1 cellular context compared by ENCODE assay signal in the genomic region with DNA sequence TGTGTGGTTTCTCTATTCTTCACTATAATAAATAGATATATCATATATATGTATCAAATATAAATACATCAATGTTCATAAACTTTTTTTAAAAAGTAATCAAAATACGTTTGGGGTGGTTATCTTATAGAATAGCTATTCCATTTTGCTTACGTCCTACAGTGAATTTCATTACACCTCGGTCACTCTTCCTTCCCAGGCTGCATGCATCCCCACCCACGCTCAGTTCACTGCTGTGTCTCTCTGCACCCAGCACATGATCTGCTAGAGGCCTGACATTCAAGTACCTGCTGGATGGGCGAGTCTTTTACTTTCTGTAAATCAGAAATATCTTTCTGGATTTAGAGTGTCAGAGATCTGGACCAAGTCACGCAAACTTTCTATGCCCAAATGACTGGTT.
TF ChIP-seq lines count a peak whose summit lies in the region.

No MANE protein-coding gene starts in this region.

TF ChIP-seq in WTC11, 78 proteins besides CTCF, POLR2A, EP300 and RAD21 (continued from another document):
- TF ChIP-seq, protein P1, sequence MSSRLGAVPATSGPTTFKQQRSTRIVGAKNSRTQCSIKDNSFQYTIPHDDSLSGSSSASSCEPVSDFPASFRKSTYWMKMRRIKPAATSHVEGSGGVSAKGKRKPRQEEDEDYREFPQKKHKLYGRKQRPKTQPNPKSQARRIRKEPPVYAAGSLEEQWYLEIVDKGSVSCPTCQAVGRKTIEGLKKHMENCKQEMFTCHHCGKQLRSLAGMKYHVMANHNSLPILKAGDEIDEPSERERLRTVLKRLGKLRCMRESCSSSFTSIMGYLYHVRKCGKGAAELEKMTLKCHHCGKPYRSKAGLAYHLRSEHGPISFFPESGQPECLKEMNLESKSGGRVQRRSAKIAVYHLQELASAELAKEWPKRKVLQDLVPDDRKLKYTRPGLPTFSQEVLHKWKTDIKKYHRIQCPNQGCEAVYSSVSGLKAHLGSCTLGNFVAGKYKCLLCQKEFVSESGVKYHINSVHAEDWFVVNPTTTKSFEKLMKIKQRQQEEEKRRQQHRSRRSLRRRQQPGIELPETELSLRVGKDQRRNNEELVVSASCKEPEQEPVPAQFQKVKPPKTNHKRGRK (CRISPR knock-in tag; IDR thresholded peaks at IDR 0.05; ENCODE audit: borderline replicate concordance) = no peak
- TF ChIP-seq, protein P2, sequence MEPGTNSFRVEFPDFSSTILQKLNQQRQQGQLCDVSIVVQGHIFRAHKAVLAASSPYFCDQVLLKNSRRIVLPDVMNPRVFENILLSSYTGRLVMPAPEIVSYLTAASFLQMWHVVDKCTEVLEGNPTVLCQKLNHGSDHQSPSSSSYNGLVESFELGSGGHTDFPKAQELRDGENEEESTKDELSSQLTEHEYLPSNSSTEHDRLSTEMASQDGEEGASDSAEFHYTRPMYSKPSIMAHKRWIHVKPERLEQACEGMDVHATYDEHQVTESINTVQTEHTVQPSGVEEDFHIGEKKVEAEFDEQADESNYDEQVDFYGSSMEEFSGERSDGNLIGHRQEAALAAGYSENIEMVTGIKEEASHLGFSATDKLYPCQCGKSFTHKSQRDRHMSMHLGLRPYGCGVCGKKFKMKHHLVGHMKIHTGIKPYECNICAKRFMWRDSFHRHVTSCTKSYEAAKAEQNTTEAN (CRISPR knock-in tag; IDR thresholded peaks at IDR 0.05) = no peak
- TF ChIP-seq ZNF396 (CRISPR knock-in tag; IDR thresholded peaks at IDR 0.05; ENCODE audit: borderline replicate concordance) = no peak
- TF ChIP-seq SMAD3 (CRISPR knock-in tag; IDR thresholded peaks at IDR 0.05; ENCODE audit: borderline replicate concordance) = no peak
- no peak for TF ChIP-seq HMGA2 (CRISPR knock-in tag; IDR thresholded peaks at IDR 0.05)
- TF ChIP-seq, protein P3, sequence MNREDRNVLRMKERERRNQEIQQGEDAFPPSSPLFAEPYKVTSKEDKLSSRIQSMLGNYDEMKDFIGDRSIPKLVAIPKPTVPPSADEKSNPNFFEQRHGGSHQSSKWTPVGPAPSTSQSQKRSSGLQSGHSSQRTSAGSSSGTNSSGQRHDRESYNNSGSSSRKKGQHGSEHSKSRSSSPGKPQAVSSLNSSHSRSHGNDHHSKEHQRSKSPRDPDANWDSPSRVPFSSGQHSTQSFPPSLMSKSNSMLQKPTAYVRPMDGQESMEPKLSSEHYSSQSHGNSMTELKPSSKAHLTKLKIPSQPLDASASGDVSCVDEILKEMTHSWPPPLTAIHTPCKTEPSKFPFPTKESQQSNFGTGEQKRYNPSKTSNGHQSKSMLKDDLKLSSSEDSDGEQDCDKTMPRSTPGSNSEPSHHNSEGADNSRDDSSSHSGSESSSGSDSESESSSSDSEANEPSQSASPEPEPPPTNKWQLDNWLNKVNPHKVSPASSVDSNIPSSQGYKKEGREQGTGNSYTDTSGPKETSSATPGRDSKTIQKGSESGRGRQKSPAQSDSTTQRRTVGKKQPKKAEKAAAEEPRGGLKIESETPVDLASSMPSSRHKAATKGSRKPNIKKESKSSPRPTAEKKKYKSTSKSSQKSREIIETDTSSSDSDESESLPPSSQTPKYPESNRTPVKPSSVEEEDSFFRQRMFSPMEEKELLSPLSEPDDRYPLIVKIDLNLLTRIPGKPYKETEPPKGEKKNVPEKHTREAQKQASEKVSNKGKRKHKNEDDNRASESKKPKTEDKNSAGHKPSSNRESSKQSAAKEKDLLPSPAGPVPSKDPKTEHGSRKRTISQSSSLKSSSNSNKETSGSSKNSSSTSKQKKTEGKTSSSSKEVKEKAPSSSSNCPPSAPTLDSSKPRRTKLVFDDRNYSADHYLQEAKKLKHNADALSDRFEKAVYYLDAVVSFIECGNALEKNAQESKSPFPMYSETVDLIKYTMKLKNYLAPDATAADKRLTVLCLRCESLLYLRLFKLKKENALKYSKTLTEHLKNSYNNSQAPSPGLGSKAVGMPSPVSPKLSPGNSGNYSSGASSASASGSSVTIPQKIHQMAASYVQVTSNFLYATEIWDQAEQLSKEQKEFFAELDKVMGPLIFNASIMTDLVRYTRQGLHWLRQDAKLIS (CRISPR knock-in tag; IDR thresholded peaks at IDR 0.05; ENCODE audit: borderline replicate concordance) = no peak
